8 cellular contexts compared by ENCODE assay signal in the genomic region with DNA sequence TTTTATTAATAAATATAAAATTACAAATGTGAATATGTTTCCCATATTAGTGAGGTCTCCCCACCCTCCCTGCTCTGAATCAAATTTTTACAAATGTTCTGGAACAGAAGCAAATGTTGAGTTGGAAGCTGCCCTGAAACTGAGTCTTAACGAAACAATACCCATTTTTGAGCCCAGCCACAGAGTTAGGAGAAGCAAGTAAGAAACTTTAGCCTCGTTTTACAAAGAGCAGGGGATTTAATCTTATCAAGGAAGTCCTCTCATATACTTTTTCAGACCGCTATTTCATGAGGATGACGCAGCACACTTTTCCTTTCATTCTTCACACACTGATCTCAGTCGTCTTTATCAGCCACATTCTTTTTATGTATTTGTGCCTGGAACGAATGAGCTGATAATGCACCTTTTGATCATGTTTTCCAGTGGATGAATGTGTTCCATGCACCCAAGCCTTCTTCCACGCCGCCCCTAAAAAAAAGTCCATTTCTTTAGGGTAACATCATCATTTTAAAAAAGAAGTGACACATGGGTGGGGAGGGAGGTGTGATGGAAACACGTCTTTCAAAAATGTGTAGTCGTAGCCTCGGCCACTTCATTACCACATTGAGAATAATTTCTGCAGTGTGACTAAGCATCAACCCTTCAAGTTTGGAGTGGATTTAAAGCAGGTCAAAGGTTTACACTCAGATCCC. TPM values are rescaled to one million over a fixed set of nuclear protein-coding genes. Genes with fewer than 3 reads are reported as not detected.
DNase-seq lines count a peak whose midpoint lies in the region; ATAC-seq and TF ChIP-seq lines count a peak whose summit lies in the region.

No MANE protein-coding gene starts in this region.

- POLR2A ChIA-PET in IMR-90 (lab: Charles Lee; ENCODE audit: unreplicated experiment), result no interaction called here

- no peak overlapping the region for H2AK9ac ChIP-seq in IMR-90 (replicated peaks; ENCODE audit: low read depth, low read length, poor library complexity)

- H3K27ac ChIP-seq in IMR-90 (ENCODE audit: insufficient read depth, low read length), result no peak overlapping the region
- peak overlapping the region; percentile 73 to 82 for H3K27ac ChIP-seq in uterus

- H3K36me3 ChIP-seq in IMR-90 (ENCODE audit: control insufficient read depth, insufficient read depth, low read length), result no peaks in the 10 kb centered on the region
- no peaks in the 10 kb centered on the region for H3K36me3 ChIP-seq in uterus

- H4K20me1 ChIP-seq in IMR-90 (ENCODE audit: insufficient read depth, low read length), result no peaks in the 10 kb centered on the region

- no peaks in the 10 kb centered on the region for H3K27me3 Mint-ChIP-seq in activated naive CD8-positive, alpha-beta T cell treated with anti-CD3 and anti-CD28 coated beads for 36 hours
- H3K27me3 Mint-ChIP-seq in nephron progenitor cell (ENCODE audit: low read depth, poor library complexity), result no peaks in the 10 kb centered on the region

- DNase-seq in activated effector memory CD4-positive, alpha-beta T cell treated with anti-CD3 and anti-CD28 coated beads, Interleukin-2, amount 50 U/mL, for 16 hours, result peak; percentile 65
- no peak for DNase-seq in activated effector memory CD4-positive, alpha-beta T cell treated with Interleukin-2 at 50 U/mL for 16 hours
- DNase-seq in IMR-90, result peak; percentile 36
- DNase-seq in activated naive CD8-positive, alpha-beta T cell treated with anti-CD3 and anti-CD28 coated beads for 36 hours, result peak; percentile 27
- DNase-seq in myocyte (ENCODE audit: low read depth), result peak; percentile 42
- no peak for DNase-seq in uterus
- DNase-seq in DMS79 treated with DMSO at 0.1 percent for 48 hours (lab: John Stamatoyannopoulos, UW), result no peak
- DNase-seq in nephron progenitor cell, result no peak

- no peak overlapping the region for H2BK15ac ChIP-seq in IMR-90 (ENCODE audit: low read depth, low read length)

- intact Hi-C loops in IMR-90 (cut with micrococcal nuclease), result loop anchor here (1.0 to 10.0 kb wide), 4 partner anchors 143 to 703 kb away; no protein-coding TSS in a partner anchor
- intact Hi-C loops in uterus (cut with DNase I; ENCODE audit: low total_unique reads), result loop anchor here (5.0 kb wide), 1 partner anchor 286 kb away; no protein-coding TSS in a partner anchor

- peak overlapping the region; percentile 83 for H3K18ac ChIP-seq in IMR-90 (ENCODE audit: low read depth, low read length)

- H3K27ac Mint-ChIP-seq in activated naive CD8-positive, alpha-beta T cell treated with anti-CD3 and anti-CD28 coated beads for 36 hours, result peak overlapping the region; percentile 91
- H3K27ac Mint-ChIP-seq in nephron progenitor cell, result no peak overlapping the region

- H3K27me3 ChIP-seq in IMR-90 (ENCODE audit: control insufficient read depth, insufficient read depth, low read length) (no peaks in the 10 kb centered on the region), uterus (no peaks in the 10 kb centered on the region)

- WGBS in IMR-90 (ENCODE audit: extremely low coverage in 2 of 2, insufficient read length in 1 of 2), 2 experiments, result 17% methylated on average over 1 of the region's 11 CpGs; no CpG with 5 or more reads in 1 of the 2 experiments

- no peak for TF ChIP-seq POLR2A in IMR-90 (IDR thresholded peaks at IDR 0.05; ENCODE audit: low read depth, low read length)
- TF ChIP-seq POLR2A in uterus (IDR thresholded peaks at IDR 0.05), result no peak

- ATAC-seq in IMR-90 (ENCODE audit: low read depth), result peak; percentile 74

- H3K36me3 Mint-ChIP-seq in activated naive CD8-positive, alpha-beta T cell treated with anti-CD3 and anti-CD28 coated beads for 36 hours, result peaks cover 3% of the 10 kb centered on the region
- H3K36me3 Mint-ChIP-seq in nephron progenitor cell (ENCODE audit: low read depth), result peaks cover 27% of the 10 kb centered on the region

- H3K56ac ChIP-seq in IMR-90 (ENCODE audit: extremely low read depth, insufficient read depth, low read length), result 0 out of 2 replicates have a peak overlapping the region, but pooled peaks have one; percentile 7

- H3K14ac ChIP-seq in IMR-90 (replicated peaks; ENCODE audit: low read depth, low read length), result no peak overlapping the region

- in situ Hi-C loops in IMR-90 (cut with MboI; ENCODE audit: low sequenced_read_pairs), result no loop called here

- TF ChIP-seq RAD21 in IMR-90 (IDR thresholded peaks at IDR 0.05; ENCODE audit: low read length), result no peak

- H3K9me3 Mint-ChIP-seq in activated naive CD8-positive, alpha-beta T cell treated with anti-CD3 and anti-CD28 coated beads for 36 hours, result no peaks in the 10 kb centered on the region
- peaks cover 29% of the 10 kb centered on the region for H3K9me3 Mint-ChIP-seq in nephron progenitor cell

- no peak overlapping the region for H2BK20ac ChIP-seq in IMR-90 (ENCODE audit: low read depth, low read length)

- no peak overlapping the region for H3K4ac ChIP-seq in IMR-90 (ENCODE audit: low read depth, low read length)

- H2BK5ac ChIP-seq in IMR-90 (ENCODE audit: low read depth, low read length, poor library complexity, severe bottlenecking), result no peak overlapping the region

- H3K9me1 ChIP-seq in IMR-90 (ENCODE audit: insufficient read depth, low read length), result no peaks in the 10 kb centered on the region

- 0 out of 4 replicates have a peak overlapping the region, but pooled peaks of 1 of the 2 experiments have one; percentile 30 for H4K8ac ChIP-seq in IMR-90 (ENCODE audit: low read depth in 2 of 2, low read length in 2 of 2)

- H3K9ac ChIP-seq in IMR-90 (ENCODE audit: low read depth, low read length), result peak overlapping the region; percentile 44; the same call in 1 of the 2 replicates

- peak overlapping the region; percentile 75 for H3K4me3 Mint-ChIP-seq in activated naive CD8-positive, alpha-beta T cell treated with anti-CD3 and anti-CD28 coated beads for 36 hours
- no peak overlapping the region for H3K4me3 Mint-ChIP-seq in nephron progenitor cell

- H3K4me1 Mint-ChIP-seq in activated naive CD8-positive, alpha-beta T cell treated with anti-CD3 and anti-CD28 coated beads for 36 hours, result peaks cover 22% of the 10 kb centered on the region
- peaks cover 52% of the 10 kb centered on the region for H3K4me1 Mint-ChIP-seq in nephron progenitor cell

- H3K23ac ChIP-seq in IMR-90 (ENCODE audit: low read depth, low read length), result no peak overlapping the region; the same call in 1 of the 2 replicates

- no peaks in the 10 kb centered on the region for H3K4me1 ChIP-seq in IMR-90 (ENCODE audit: control insufficient read depth, insufficient read depth, low read length)
- no peaks in the 10 kb centered on the region for H3K4me1 ChIP-seq in uterus

- BruUV-seq in IMR-90 (replicated peaks; lab: Mats Ljungman, UMichigan), result no TSS peak

- H4K5ac ChIP-seq in IMR-90 (ENCODE audit: low read depth, low read length), result peak overlapping the region; percentile 75

- H4K91ac ChIP-seq in IMR-90 (ENCODE audit: insufficient read depth, low read depth, low read length), result no peak overlapping the region

- dilution Hi-C loops in IMR-90 (cut with HindIII; ENCODE audit: low sequenced_read_pairs, unreplicated experiment), result no loop called here

- peak overlapping the region; percentile 41 for H3K4me2 ChIP-seq in IMR-90 (ENCODE audit: low read depth, low read length)

- no peak for TF ChIP-seq CTCF in IMR-90 (conservative IDR thresholded peaks at IDR 0.05; ENCODE audit: low read depth, low read length)
- no peak for TF ChIP-seq CTCF in uterus (IDR thresholded peaks at IDR 0.05)
- TF ChIP-seq CTCF in nephron progenitor cell (IDR thresholded peaks at IDR 0.05), result no peak

- H3K4me3 ChIP-seq in IMR-90 (ENCODE audit: insufficient read depth, low read depth, low read length) (peak overlapping the region; percentile 37; the same call in 1 of the 2 replicates), uterus (peak overlapping the region; percentile 18 to 23)

- CTCF ChIA-PET in IMR-90 (lab: Yijun Ruan, JAX), result interaction anchor here (0.6 to 2.0 kb wide), 32 partner anchors 10 to 1988 kb away, joined by 3 to 19 read pairs (median 4); partner anchors contain the start of gene ITPR1

- H2AK5ac ChIP-seq in IMR-90 (ENCODE audit: low read depth, low read length), result no peak overlapping the region

- no peaks in the 10 kb centered on the region for H3K79me1 ChIP-seq in IMR-90 (ENCODE audit: low read depth in 1 of 2, low read length in 2 of 2)

- H3K9me3 ChIP-seq in IMR-90 (ENCODE audit: control insufficient read depth, insufficient read depth, low read length) (no peaks in the 10 kb centered on the region), uterus (no peaks in the 10 kb centered on the region)

- H2BK120ac ChIP-seq in IMR-90 (ENCODE audit: low read depth, low read length), result 0 out of 2 replicates have a peak overlapping the region, but pooled peaks have one; percentile 10

- no peak overlapping the region for H2AFZ ChIP-seq in IMR-90 (replicated peaks; ENCODE audit: low read length, poor library complexity)

TF ChIP-seq in IMR-90, 13 proteins besides CTCF, POLR2A, EP300 and RAD21:
- TF ChIP-seq SMC3 (IDR thresholded peaks at IDR 0.05; ENCODE audit: low read depth, low read length) (no peak), NFE2L2 (IDR thresholded peaks at IDR 0.05; ENCODE audit: low read depth, low read length) (peak; percentile 14; the same call in 1 of the 2 replicates), BHLHE40 (IDR thresholded peaks at IDR 0.05; ENCODE audit: low read depth, low read length) (no peak)

RNA-seq across cellular contexts. Expression of gene SETMAR, which starts 48.1 kb away (rescaled TPM):
- total RNA-seq in IMR-90 (2012; rRNA removed), result 17.8 and 18.1 TPM in 2 replicates
- polyA plus RNA-seq in IMR-90 (2012; rRNA removed), result 11.9 and 12.7 TPM in 2 replicates
- polyA plus RNA-seq in IMR-90 (2012; cell fraction: cytosol; rRNA removed), result 3.6 and 6.2 TPM in 2 replicates
- 5.2 and 30.7 TPM in 2 replicates for polyA plus RNA-seq in IMR-90 (2012; cell fraction: nucleus; rRNA removed; ENCODE audit: low replicate concordance)
- 10 to 100 TPM; 23.6 to 25.0 TPM for total RNA-seq in activated naive CD8-positive, alpha-beta T cell treated with anti-CD3 and anti-CD28 coated beads for 36 hours
- total RNA-seq in myocyte, result 15.2 and 15.4 TPM in 2 replicates
- 10.4 TPM for polyA plus RNA-seq in myocyte (2012)
- total RNA-seq in uterus, result 10 to 100 TPM; 32.3 to 37.6 (median 36.2) TPM

Comparison
In these comparisons a context has a peak if more than half of its experiments do, and no peak if none do; other contexts are left out.
1. DNase-seq: peak in activated effector memory CD4-positive, alpha-beta T cell treated with anti-CD3 and anti-CD28 coated beads, Interleukin-2, amount 50 U/mL, for 16 hours (single experiment), IMR-90 (single experiment), activated naive CD8-positive, alpha-beta T cell treated with anti-CD3 and anti-CD28 coated beads for 36 hours (single experiment) and myocyte (single experiment); none in activated effector memory CD4-positive, alpha-beta T cell treated with Interleukin-2 at 50 U/mL for 16 hours (single experiment), uterus (0 of 2), DMS79 treated with DMSO at 0.1 percent for 48 hours (single experiment) and nephron progenitor cell (single experiment).